Comparison of ENCODE assay signal across 1 cellular context in the genomic region with DNA sequence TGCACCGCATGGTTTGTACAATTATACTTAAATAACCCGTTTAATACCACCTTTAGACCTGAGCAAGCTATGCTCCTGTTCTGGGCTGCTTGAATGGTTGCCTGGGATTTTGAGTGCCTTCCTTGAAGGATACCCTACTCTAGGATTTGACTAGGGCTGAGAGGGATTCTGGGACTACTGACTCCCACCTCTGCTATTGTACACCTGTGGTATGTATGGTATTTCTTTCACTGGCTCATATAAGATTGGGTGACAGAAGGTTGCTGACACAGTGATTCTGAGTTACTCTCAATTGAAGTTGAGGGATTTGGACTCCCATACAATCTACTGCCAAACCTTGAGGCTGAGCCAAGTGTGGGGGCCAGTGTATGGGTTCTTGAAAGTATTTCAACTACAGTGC.
TF ChIP-seq lines count a peak whose summit lies in the region.

No MANE protein-coding gene starts in this region.

TF ChIP-seq in A549, 52 proteins besides CTCF, POLR2A, EP300 and RAD21 (continued from another document):
- TF ChIP-seq, protein P1, sequence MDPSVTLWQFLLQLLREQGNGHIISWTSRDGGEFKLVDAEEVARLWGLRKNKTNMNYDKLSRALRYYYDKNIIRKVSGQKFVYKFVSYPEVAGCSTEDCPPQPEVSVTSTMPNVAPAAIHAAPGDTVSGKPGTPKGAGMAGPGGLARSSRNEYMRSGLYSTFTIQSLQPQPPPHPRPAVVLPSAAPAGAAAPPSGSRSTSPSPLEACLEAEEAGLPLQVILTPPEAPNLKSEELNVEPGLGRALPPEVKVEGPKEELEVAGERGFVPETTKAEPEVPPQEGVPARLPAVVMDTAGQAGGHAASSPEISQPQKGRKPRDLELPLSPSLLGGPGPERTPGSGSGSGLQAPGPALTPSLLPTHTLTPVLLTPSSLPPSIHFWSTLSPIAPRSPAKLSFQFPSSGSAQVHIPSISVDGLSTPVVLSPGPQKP (IDR thresholded peaks at IDR 0.05; ENCODE audit: low read depth, low read length), result no peak
